8 cellular contexts compared by ENCODE assay signal in the genomic region with DNA sequence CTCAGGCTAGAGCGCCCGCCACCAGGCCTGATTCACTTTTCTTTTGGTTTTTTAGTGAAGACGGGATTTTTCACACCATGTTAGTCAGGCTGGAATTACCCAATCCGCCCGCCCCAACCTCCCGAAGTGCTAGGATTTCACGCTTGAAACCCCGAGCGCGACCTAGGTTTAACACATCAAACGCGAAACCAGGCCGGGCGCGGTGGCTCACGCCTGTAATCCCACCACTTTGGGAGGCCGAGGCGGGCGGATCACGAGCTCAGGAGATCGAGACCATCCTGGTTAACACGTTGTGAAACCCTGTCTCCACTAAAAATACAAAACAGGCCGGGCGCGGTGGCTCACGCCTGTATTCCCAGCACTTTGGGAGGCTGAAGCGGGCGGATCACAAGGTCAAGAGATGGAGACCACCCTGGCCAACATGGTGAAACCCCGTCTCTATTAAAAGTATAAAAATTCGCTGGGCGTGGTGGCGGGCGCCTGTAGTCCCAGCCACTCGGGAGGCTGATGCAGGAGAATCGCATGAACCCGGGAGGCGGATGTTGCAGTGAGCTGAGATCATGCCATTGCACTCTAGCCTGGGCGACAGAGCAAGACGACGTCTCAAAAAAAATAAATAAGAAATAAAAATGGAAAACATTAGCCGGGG. TPM values are rescaled to one million over a fixed set of nuclear protein-coding genes. Genes with fewer than 3 reads are reported as not detected.
DNase-seq lines count a peak whose midpoint lies in the region; TF ChIP-seq lines count a peak whose summit lies in the region.
"Not testable (repeated sequence)": the region's sequence is repeated elsewhere in the genome, so short reads cannot be mapped to it uniquely, and the experiment has no call there.

No MANE protein-coding gene starts in this region.

- POLR2A ChIA-PET in BJ (lab: Charles Lee), result interaction anchor here (0.6 to 2.0 kb wide), 21 partner anchors 9 to 868 kb away, joined by 3 to 23 read pairs (median 4); a partner anchor contains a TSS

- not testable (repeated sequence) for H3K9me3 ChIP-seq in HAP-1; muscle layer of duodenum (ENCODE audit: control insufficient read depth in 1 of 2, low read length in 2 of 2)

- CTCF ChIA-PET in BJ (lab: Yijun Ruan, JAX), result interaction anchor here (0.9 to 1.5 kb wide), 8 partner anchors 10 to 451 kb away, joined by 3 to 6 read pairs (median 3); a partner anchor contains a TSS

- H3K27me3 ChIP-seq in BJ (ENCODE audit: control insufficient read depth, insufficient read depth, low read length); HAP-1 (ENCODE audit: low read depth); muscle layer of duodenum (ENCODE audit: low read depth, low read length): not testable (repeated sequence)

- TF ChIP-seq CTCF in BJ (IDR thresholded peaks at IDR 0.05; ENCODE audit: insufficient read depth, low read depth, low read length); fibroblast of villous mesenchyme (IDR thresholded peaks at IDR 0.05; ENCODE audit: insufficient read depth, low read depth, low read length): not testable (repeated sequence)

- peak overlapping the region; percentile 97 for H3K27ac ChIP-seq in muscle layer of duodenum (ENCODE audit: low read length)

- not testable (repeated sequence) for H3K36me3 ChIP-seq in BJ (ENCODE audit: control insufficient read depth, insufficient read depth, low read length)
- H3K36me3 ChIP-seq in HAP-1 (replicated peaks) (peaks cover 23% of the 10 kb centered on the region), muscle layer of duodenum (ENCODE audit: control insufficient read depth in 1 of 2, insufficient read depth in 2 of 2, low read length in 2 of 2) (peaks cover under 1 to 12% of the 10 kb centered on the region in 2 donors)

- DNase-seq in BJ (ENCODE audit: low read depth), result not testable (repeated sequence)
- DNase-seq in HAP-1 (ENCODE audit: low spot score in 2 of 2), result peak; percentile 82 to 92
- peak; percentile 37 to 61 for DNase-seq in NCI-H2081 (lab: John Stamatoyannopoulos, UW)
- DNase-seq in T-helper 22 cell (ENCODE audit: low read depth), result peak; percentile 74
- DNase-seq in activated naive CD4-positive, alpha-beta T cell treated with anti-CD3 and anti-CD28 coated beads, Interleukin-2, amount 50 U/mL, for 16 hours, result peak; percentile 87
- DNase-seq in fibroblast of villous mesenchyme (ENCODE audit: low read depth), result peak; percentile 91
- peak; percentile 59 for DNase-seq in stimulated activated CD8-positive, alpha-beta memory T cell treated with anti-CD3 and anti-CD28 coated beads, Interleukin-12 subunit alpha, Interleukin-12 subunit beta, amount 100 ng/mL, for 1 hour (ENCODE audit: low read depth)

- in situ Hi-C loops in HAP-1 (cut with MboI; ENCODE audit: low sequenced_read_pairs), result not testable (repeated sequence)

- peaks cover 18% of the 10 kb centered on the region for H3K4me1 ChIP-seq in HAP-1
- H3K4me1 ChIP-seq in muscle layer of duodenum (ENCODE audit: control insufficient read depth in 1 of 2, insufficient read depth in 2 of 2, low read length in 2 of 2), result not testable (repeated sequence)

- H3K4me3 ChIP-seq in BJ (ENCODE audit: low read depth, low read length) (peak overlapping the region; percentile 84), HAP-1 (peak overlapping the region; percentile 98), fibroblast of villous mesenchyme (ENCODE audit: low read depth, low read length) (peak overlapping the region; percentile 95), muscle layer of duodenum (ENCODE audit: low read depth in 1 of 2, low read length in 2 of 2) (peak overlapping the region; percentile 89 to 99)

RNA-seq across cellular contexts. Expression of a gene that starts 1.4 kb away (rescaled TPM):
- polyA plus RNA-seq in BJ (2011; rRNA removed), result 24.4 and 37.9 TPM in 2 replicates
- polyA minus RNA-seq in BJ (2011; rRNA and poly(A)+ RNA removed), result 34.9 and 42.0 TPM in 2 replicates
- 36.1 and 39.7 TPM in 2 replicates for total RNA-seq in fibroblast of villous mesenchyme

RNA-seq across cellular contexts. Expression of a gene that starts 8.2 kb away (rescaled TPM):
- polyA plus RNA-seq in BJ (2011; rRNA removed), result not detected in 2 replicates
- not detected in 2 replicates for polyA minus RNA-seq in BJ (2011; rRNA and poly(A)+ RNA removed)
- not detected in 2 replicates for total RNA-seq in fibroblast of villous mesenchyme

RNA-seq across cellular contexts. Expression of a gene that starts 9.0 kb away (rescaled TPM):
- 61.5 and 76.6 TPM in 2 replicates for polyA plus RNA-seq in BJ (2011; rRNA removed)
- polyA minus RNA-seq in BJ (2011; rRNA and poly(A)+ RNA removed), result 44.5 and 67.7 TPM in 2 replicates
- total RNA-seq in fibroblast of villous mesenchyme, result 35.1 and 47.5 TPM in 2 replicates

RNA-seq across cellular contexts. Expression of a gene that starts 35.6 kb away (rescaled TPM):
- polyA plus RNA-seq in BJ (2011; rRNA removed), result 37.8 and 51.0 TPM in 2 replicates
- 23.9 and 30.7 TPM in 2 replicates for polyA minus RNA-seq in BJ (2011; rRNA and poly(A)+ RNA removed)
- total RNA-seq in fibroblast of villous mesenchyme, result 28.3 and 33.2 TPM in 2 replicates

RNA-seq across cellular contexts. Expression of a gene that starts 39.9 kb away (rescaled TPM):
- polyA plus RNA-seq in BJ (2011; rRNA removed), result 394 and 535 TPM in 2 replicates
- polyA minus RNA-seq in BJ (2011; rRNA and poly(A)+ RNA removed), result 156 and 232 TPM in 2 replicates
- 117 and 190 TPM in 2 replicates for total RNA-seq in fibroblast of villous mesenchyme
